In the genomic region with DNA sequence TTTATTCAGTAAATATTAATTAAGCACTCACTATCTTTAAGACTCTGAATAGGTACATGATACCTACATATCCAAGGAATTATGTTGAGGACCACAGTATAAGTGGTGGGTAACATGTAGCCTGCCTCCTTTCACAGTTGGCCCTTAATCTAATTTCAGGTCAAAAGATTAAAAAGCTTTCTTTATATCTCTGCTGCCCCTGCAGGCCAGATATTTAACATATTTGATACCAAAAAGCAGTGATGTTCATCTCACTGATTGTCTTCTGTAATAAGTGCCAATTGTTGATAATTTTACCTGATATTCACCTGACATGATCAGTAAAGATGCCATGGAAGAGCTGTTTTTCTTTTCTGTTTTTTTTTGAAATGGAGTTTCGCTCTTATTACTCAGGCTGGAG, we compare ENCODE assay signal across 20 cellular contexts. TPM values are rescaled to one million over a fixed set of nuclear protein-coding genes. Genes with fewer than 3 reads are reported as not detected.
A peak's percentile ranks its signal among the peaks of the same experiment; 100 is the strongest.
DNase-seq lines count a peak whose midpoint lies in the region; ATAC-seq, FAIRE-seq and TF ChIP-seq lines count a peak whose summit lies in the region.
"Had no signal": no experiment of that assay in that cellular context is flagged by ENCODE, and none has a peak within 500 bp of the region (broad histone marks: within the 10 kb centered on the region; RNA-seq: fewer than 3 reads in every experiment).

No MANE protein-coding gene starts in this region.

- FAIRE-seq in GM18507 (lab: Jason Lieb, UNC), result peak; percentile 29
- FAIRE-seq: RCC 7860 had no signal

- H2AFZ ChIP-seq in SU-DHL-6 (ENCODE audit: low read depth, low read length, severe bottlenecking), result no peak overlapping the region
- H2AFZ ChIP-seq: hepatocyte had no signal

- H3K27ac ChIP-seq in C4-2B (no peak overlapping the region), SU-DHL-6 (ENCODE audit: low read depth, low read length) (no peak overlapping the region)
- H3K27ac ChIP-seq: colonic mucosa, hepatocyte, prostate gland had no signal

- peaks cover 6% of the 10 kb centered on the region; the same call in 1 of the 2 replicates for H3F3A ChIP-seq in SU-DHL-6 (ENCODE audit: insufficient read depth)

- no peaks in the 10 kb centered on the region for H3K27me3 ChIP-seq in SU-DHL-6 (ENCODE audit: low read length)
- no peaks in the 10 kb centered on the region for H3K27me3 ChIP-seq in kidney epithelial cell (ENCODE audit: control insufficient read depth, insufficient read depth, low read length)
- H3K27me3 ChIP-seq: colonic mucosa, hepatocyte had no signal

- H3K4me2 ChIP-seq in SU-DHL-6 (ENCODE audit: low read depth, low read length, poor library complexity, severe bottlenecking), result no peak overlapping the region
- H3K4me2 ChIP-seq: hepatocyte had no signal

- TF ChIP-seq CTCF in C4-2B (conservative IDR thresholded peaks at IDR 0.05), result peak; percentile 52
- TF ChIP-seq CTCF in SU-DHL-6 (IDR thresholded peaks at IDR 0.05; ENCODE audit: insufficient read depth, low read length, poor library complexity, severe bottlenecking), result peak; percentile 13
- peak; percentile 5 for TF ChIP-seq CTCF in kidney epithelial cell (IDR thresholded peaks at IDR 0.05; ENCODE audit: insufficient read depth, low read length, poor library complexity, severe bottlenecking)

- H3K9me3 ChIP-seq in SU-DHL-6 (ENCODE audit: insufficient read depth, low read length), result no peaks in the 10 kb centered on the region
- H3K9me3 ChIP-seq: colonic mucosa, prostate gland had no signal

- H3K4me3 ChIP-seq in SU-DHL-6 (ENCODE audit: insufficient read depth, low read length, poor library complexity, severe bottlenecking) (no peak overlapping the region), kidney epithelial cell (ENCODE audit: low read depth, low read length) (no peak overlapping the region)
- H3K4me3 ChIP-seq: colonic mucosa, hepatocyte, prostate gland had no signal

- no peak for ATAC-seq in stimulated activated naive CD8-positive, alpha-beta T cell treated with anti-CD3 and anti-CD28 coated beads, Interleukin-15, Interleukin-2, amounts not matched to agents 100 U/mL and 50 U/mL, for 24 hours
- ATAC-seq: activated T-cell treated with anti-CD3 and anti-CD28 coated beads, Interleukin-2, amount 50 U/mL, for 72 hours had no signal

- H4K20me1 ChIP-seq in SU-DHL-6 (ENCODE audit: low read depth, low read length), result peaks cover 8% of the 10 kb centered on the region; the same call in 1 of the 2 replicates

- DNase-seq in GM18507 (ENCODE audit: extremely low spot score, insufficient read length, low read depth) (no peak), kidney epithelial cell (ENCODE audit: low read depth) (no peak), ureter (ENCODE audit: low spot score) (no peak), HPDE6-E6E7 (ENCODE audit: extremely low spot score) (no peak), NCI-H345 (lab: John Stamatoyannopoulos, UW) (no peak)
- DNase-seq in stimulated activated naive CD8-positive, alpha-beta T cell treated with anti-CD3 and anti-CD28 coated beads, Interleukin-15, Interleukin-2, amounts not matched to agents 100 U/mL and 50 U/mL, for 24 hours, result no peak
- DNase-seq: activated CD4-positive, alpha-beta T cell treated with anti-CD3 and anti-CD28 coated beads, Interleukin-2, amount 10 ng/mL, durations not matched to agents 7 days and 5 days; activated T-cell treated with anti-CD3 and anti-CD28 coated beads, Interleukin-2, amount 50 U/mL, for 72 hours; CD4-positive, alpha-beta T cell; colonic mucosa; GF-D8; GOT3; NCI-H146; NCI-H510A had no signal

- H3K79me2 ChIP-seq in SU-DHL-6 (ENCODE audit: insufficient read depth, low read length), result no peaks in the 10 kb centered on the region; the same call in 1 of the 2 replicates

- no peak overlapping the region for H3K9ac ChIP-seq in SU-DHL-6 (ENCODE audit: low read length)

- H3K36me3 ChIP-seq in SU-DHL-6 (ENCODE audit: low read length) (peaks cover 20% of the 10 kb centered on the region; the same call in 1 of the 2 replicates), kidney epithelial cell (ENCODE audit: control insufficient read depth, insufficient read depth, low read length) (no peaks in the 10 kb centered on the region)
- H3K36me3 ChIP-seq: colonic mucosa, prostate gland had no signal

- no peaks in the 10 kb centered on the region for H3K9me2 ChIP-seq in SU-DHL-6 (replicated peaks; ENCODE audit: insufficient read depth, low read length)

RNA-seq across cellular contexts. Expression of gene RLF, which starts 36.5 kb away (rescaled TPM):
- total RNA-seq in kidney epithelial cell, result 14.0 and 16.7 TPM in 2 replicates
- total RNA-seq in ureter, result 20.9 TPM

RNA-seq across cellular contexts. Expression of gene TMCO2, which starts 50.1 kb away (rescaled TPM):
- not detected in 2 replicates for total RNA-seq in kidney epithelial cell
- not detected for total RNA-seq in ureter
- total RNA-seq: CD4-positive, alpha-beta T cell; colonic mucosa; hepatocyte; subcutaneous adipose tissue had no signal
